In the genomic region with DNA sequence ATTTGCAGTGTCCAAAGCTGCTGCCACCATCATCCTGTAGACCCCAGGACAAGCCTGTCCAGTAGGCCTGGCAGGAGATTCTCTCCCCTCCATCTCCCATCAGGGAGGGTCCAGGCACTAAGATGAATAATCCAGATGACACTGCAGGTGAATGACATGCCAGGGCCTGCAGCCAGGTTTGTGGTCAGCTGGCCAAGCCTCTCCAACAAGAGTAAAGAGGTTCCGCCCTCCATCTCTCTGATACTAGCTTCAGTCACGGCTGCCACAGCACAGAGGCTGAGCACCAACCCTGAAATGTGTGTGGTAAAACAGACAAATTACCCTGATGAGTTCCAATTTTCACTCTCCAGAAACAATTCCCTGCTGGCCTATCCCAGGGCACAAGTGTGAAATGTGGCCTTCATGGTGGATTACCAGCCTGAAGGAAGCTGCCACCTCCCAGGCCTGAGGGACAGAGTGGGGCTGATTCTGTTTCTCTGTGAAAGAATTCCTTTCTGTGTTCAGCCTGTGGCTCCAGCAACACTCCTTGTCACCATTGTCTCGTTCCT, we compare ENCODE assay signal across 20 cellular contexts. TPM values are rescaled to one million over a fixed set of nuclear protein-coding genes. Genes with fewer than 3 reads are reported as not detected.
DNase-seq lines count a peak whose midpoint lies in the region; ATAC-seq and TF ChIP-seq lines count a peak whose summit lies in the region.
"Had no signal": no experiment of that assay in that cellular context is flagged by ENCODE, and none has a peak within 500 bp of the region (broad histone marks: within the 10 kb centered on the region; RNA-seq: fewer than 3 reads in every experiment).

No MANE protein-coding gene starts in this region.

- peak overlapping the region; percentile 77 for H3K27ac ChIP-seq in SJCRH30
- no peak overlapping the region for H3K27ac ChIP-seq in osteoblast (ENCODE audit: low read depth, low read length)
- H3K27ac ChIP-seq: BLaER1 treated with 17β-estradiol and CSF1 and Interleukin-3, amounts not matched to agents 10 nM and 100 nM; PC-9 had no signal

- no peaks in the 10 kb centered on the region for H3K27me3 ChIP-seq in SJCRH30
- no peaks in the 10 kb centered on the region for H3K27me3 ChIP-seq in osteoblast (ENCODE audit: insufficient read depth, low read length)
- H3K27me3 ChIP-seq: BLaER1 treated with 17β-estradiol and CSF1 and Interleukin-3, amounts not matched to agents 10 nM and 100 nM had no signal

- ATAC-seq in esophagus mucosa (peak; percentile 8), GM21360 (IDR thresholded peaks at IDR 0.05; ENCODE audit: unreplicated experiment) (no peak)
- ATAC-seq: SK-N-SH treated with all-trans-retinoic acid at 6 μM for 48 hours had no signal

- H3K9me3 ChIP-seq in SJCRH30 (replicated peaks) (no peaks in the 10 kb centered on the region), osteoblast (ENCODE audit: low read depth, low read length) (no peaks in the 10 kb centered on the region)
- H3K9me3 ChIP-seq: BLaER1 treated with 17β-estradiol and CSF1 and Interleukin-3, amounts not matched to agents 10 nM and 100 nM had no signal

- H3K36me3 ChIP-seq in SJCRH30 (no peaks in the 10 kb centered on the region), osteoblast (ENCODE audit: insufficient read depth, low read length) (no peaks in the 10 kb centered on the region)
- H3K36me3 ChIP-seq: BLaER1 treated with 17β-estradiol and CSF1 and Interleukin-3, amounts not matched to agents 10 nM and 100 nM had no signal

- H3K4me1 ChIP-seq in SJCRH30 (peaks cover 21% of the 10 kb centered on the region), osteoblast (ENCODE audit: insufficient read depth, low read length) (no peaks in the 10 kb centered on the region)

- no peaks in the 10 kb centered on the region for H3K79me2 ChIP-seq in osteoblast (ENCODE audit: insufficient read depth, low read length)

- no peak overlapping the region for H2AFZ ChIP-seq in osteoblast (ENCODE audit: low read length)
- H2AFZ ChIP-seq: PC-9 had no signal

- H3K4me3 ChIP-seq in SJCRH30: no peak overlapping the region
- H3K4me3 ChIP-seq in osteoblast (ENCODE audit: insufficient read depth, low read length): no peak overlapping the region
- H3K4me3 ChIP-seq: BLaER1 treated with 17β-estradiol and CSF1 and Interleukin-3, amounts not matched to agents 10 nM and 100 nM; PC-9 had no signal

- DNase-seq in M059J (ENCODE audit: low read depth) (peak; percentile 25), SJCRH30 (peak; percentile 84 to 89), osteoblast (ENCODE audit: insufficient read length, low spot score, missing footprints) (peak; percentile 80), Kasumi-1 (lab: John Stamatoyannopoulos, UW) (no peak)
- DNase-seq in activated naive CD4-positive, alpha-beta T cell treated with Interleukin-2 at 50 U/mL for 16 hours: no peak
- DNase-seq: COR-L47, DMS153, EL, Karpas-422, MV-4-11, NCI-H1417 treated with DMSO at 0.1 percent for 48 hours, NCI-H2029, NCI-H2171 treated with DMSO at 0.1 percent for 48 hours, NCI-H69, Right ventricle myocardium superior had no signal

- TF ChIP-seq CTCF in osteoblast (IDR thresholded peaks at IDR 0.05; ENCODE audit: extremely low read depth, low read depth, low read length): no peak

- H4K20me1 ChIP-seq in osteoblast (ENCODE audit: insufficient read depth, low read length): no peaks in the 10 kb centered on the region
- H4K20me1 ChIP-seq: BLaER1 treated with 17β-estradiol and CSF1 and Interleukin-3, amounts not matched to agents 10 nM and 100 nM had no signal

- no peak overlapping the region for H3K4me2 ChIP-seq in osteoblast (ENCODE audit: insufficient read depth, low read length)
- H3K4me2 ChIP-seq: BLaER1 treated with 17β-estradiol and CSF1 and Interleukin-3, amounts not matched to agents 10 nM and 100 nM; PC-9 had no signal

RNA-seq across cellular contexts. Expression of a gene that starts 20.0 kb away (rescaled TPM):
- total RNA-seq in M059J (2014; rRNA removed; shearing (Covaris generic)): 0.02 TPM in 1 of 2 replicates, not detected in the other
- 3.7 and 4.2 TPM in 2 replicates for total RNA-seq in SJCRH30 (2014; rRNA removed; shearing (Covaris generic))
- 0.08 TPM for total RNA-seq in esophagus mucosa
- total RNA-seq in osteoblast: not detected in 2 replicates
- total RNA-seq: Right ventricle myocardium superior had no signal

RNA-seq across cellular contexts. Expression of a gene that starts 55.4 kb away (rescaled TPM):
- total RNA-seq in M059J (2014; rRNA removed; shearing (Covaris generic)): 258 and 330 TPM in 2 replicates
- 9.8 and 11.6 TPM in 2 replicates for total RNA-seq in SJCRH30 (2014; rRNA removed; shearing (Covaris generic))
- 116 TPM for total RNA-seq in esophagus mucosa
- total RNA-seq in osteoblast: 270 and 373 TPM in 2 replicates

Comparison
In these comparisons a context has a peak if more than half of its experiments do, and no peak if none do; other contexts are left out.
1. DNase-seq: peak in M059J (single experiment), SJCRH30 (2 of 2) and osteoblast (single experiment); none in Kasumi-1 (0 of 2) and activated naive CD4-positive, alpha-beta T cell treated with Interleukin-2 at 50 U/mL for 16 hours (single experiment).